ENCODE assay signal across 8 cellular contexts in the genomic region with DNA sequence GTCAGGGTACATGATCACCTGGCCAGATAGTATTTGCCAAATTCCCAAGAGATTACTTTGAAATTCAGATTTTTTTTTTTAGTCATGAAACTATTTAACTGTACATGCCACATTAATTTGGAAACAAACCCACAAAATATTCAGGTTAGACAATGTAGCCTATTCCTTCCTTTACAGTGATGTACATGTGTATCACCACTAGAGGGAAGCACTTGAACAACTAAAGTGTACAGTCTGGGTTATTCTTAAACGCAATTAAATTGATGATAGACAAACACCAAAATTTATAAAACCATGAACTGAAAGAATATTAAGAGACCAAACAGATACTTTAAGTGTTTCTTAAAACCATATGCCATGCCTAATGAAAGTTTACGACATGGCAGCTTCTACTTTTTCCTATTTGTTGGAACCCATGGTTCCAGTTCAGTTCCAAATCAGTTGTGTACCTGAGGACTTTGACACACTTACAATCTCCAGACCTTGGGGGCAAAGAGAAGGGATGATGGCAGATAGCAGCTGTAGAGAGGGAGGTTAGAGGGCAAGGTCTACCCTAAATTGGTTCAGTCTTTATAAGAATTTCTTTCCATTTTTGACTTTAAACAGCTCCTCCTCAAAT. TPM values are rescaled to one million over a fixed set of nuclear protein-coding genes. Genes with fewer than 3 reads are reported as not detected.
DNase-seq lines count a peak whose midpoint lies in the region; ATAC-seq lines count a peak whose summit lies in the region.

No MANE protein-coding gene starts in this region.

- H3K9me3 Mint-ChIP-seq in memory B cell: no peaks in the 10 kb centered on the region

- no peaks in the 10 kb centered on the region for H3K36me3 Mint-ChIP-seq in memory B cell

- H3K27me3 Mint-ChIP-seq in memory B cell: peaks cover 4% of the 10 kb centered on the region

- no peak overlapping the region for H3K27ac Mint-ChIP-seq in memory B cell

- DNase-seq in NCI-H1436 (lab: John Stamatoyannopoulos, UW) (peak; percentile 12), NCI-H1436 treated with DMSO at 0.1 percent for 48 hours (lab: John Stamatoyannopoulos, UW) (no peak), OCI-M2 (lab: John Stamatoyannopoulos, UW; ENCODE audit: unreplicated experiment) (peak; percentile 8), dermis microvascular lymphatic vessel endothelial cell (ENCODE audit: low read depth in 2 of 2) (peak; percentile 25 to 50), memory B cell (ENCODE audit: low spot score in 2 of 2) (peak in 1 of 2 donors; percentile 21), GM19238 (ENCODE audit: insufficient read length, low spot score) (no peak)

- H3K4me1 Mint-ChIP-seq in memory B cell: peaks cover 7% of the 10 kb centered on the region

- no peak overlapping the region for H3K4me3 Mint-ChIP-seq in memory B cell

- ATAC-seq in GM21447 (IDR thresholded peaks at IDR 0.05; ENCODE audit: unreplicated experiment) (peak; percentile 87), HG03558 (IDR thresholded peaks at IDR 0.05; ENCODE audit: extremely low read depth, unreplicated experiment) (peak; percentile 81), memory B cell (ENCODE audit: low read depth) (peak; percentile 74)

RNA-seq across cellular contexts. Expression of gene TNFSF13B, which starts 52.8 kb away (rescaled TPM):
- 0.39 and 1.0 TPM in 2 replicates for total RNA-seq in dermis microvascular lymphatic vessel endothelial cell

Comparison
In these comparisons a context has a peak if more than half of its experiments do, and no peak if none do; other contexts are left out.
1. DNase-seq: peak in NCI-H1436 (single experiment), OCI-M2 (single experiment) and dermis microvascular lymphatic vessel endothelial cell (2 of 2); none in NCI-H1436 treated with DMSO at 0.1 percent for 48 hours (single experiment) and GM19238 (single experiment).
2. Peak in every context shown above with its lines, with median percentiles within 50 percentile points of each other: ATAC-seq.